In genomic region chr15:62927196-62927595, GRCh38 we compare ENCODE assay signal across 24 cellular contexts.
"Had no signal": no experiment of that assay in that cellular context is flagged by ENCODE, and none has a peak within 500 bp of the region (broad histone marks: within the 10 kb centered on the region; RNA-seq: fewer than 3 reads in every experiment).

No MANE protein-coding gene starts in this region.

- H3K4me3 Mint-ChIP-seq: activated CD8-positive, alpha-beta T cell treated with anti-CD3 and anti-CD28 coated beads, Interleukin-2, amount 10 ng/mL, durations not matched to agents 7 days and 5 days; activated naive CD8-positive, alpha-beta T cell; central memory CD8-positive, alpha-beta T cell; effector memory CD8-positive, alpha-beta T cell; naive thymus-derived CD4-positive, alpha-beta T cell; neural crest cell; stimulated activated naive CD8-positive, alpha-beta T cell treated with anti-CD3 and anti-CD28 coated beads, Interleukin-15, Interleukin-2, amounts not matched to agents 100 ng/mL and 50 ng/mL, for 24 hours had no signal

- FAIRE-seq: endothelial cell of umbilical vein had no signal

- H3K4me1 Mint-ChIP-seq: central memory CD8-positive, alpha-beta T cell; naive thymus-derived CD4-positive, alpha-beta T cell; neural crest cell had no signal

- ATAC-seq: activated CD8-positive, alpha-beta T cell treated with anti-CD3 and anti-CD28 coated beads, Interleukin-2, amount 10 ng/mL, durations not matched to agents 7 days and 5 days; effector memory CD8-positive, alpha-beta T cell; naive thymus-derived CD4-positive, alpha-beta T cell had no signal

- H3K27ac Mint-ChIP-seq: activated CD8-positive, alpha-beta T cell treated with anti-CD3 and anti-CD28 coated beads, Interleukin-2, amount 10 ng/mL, durations not matched to agents 7 days and 5 days; activated naive CD8-positive, alpha-beta T cell; activated T-helper 2 cell treated with anti-CD3 and anti-CD28 coated beads, Interferon-gamma antibody, Interleukin-2, Interleukin-4, amounts not matched to agents 10 μg/mL and 5 μg/mL and 100 μg/mL, durations not matched to agents 14 hours and 24 hours and 36 hours; effector memory CD8-positive, alpha-beta T cell; naive thymus-derived CD4-positive, alpha-beta T cell; stimulated activated naive CD8-positive, alpha-beta T cell treated with anti-CD3 and anti-CD28 coated beads, Interleukin-15, Interleukin-2, amounts not matched to agents 100 ng/mL and 50 ng/mL, for 24 hours had no signal

- H3K9me3 Mint-ChIP-seq: activated T-helper 2 cell treated with anti-CD3 and anti-CD28 coated beads, Interferon-gamma antibody, Interleukin-2, Interleukin-4, amounts not matched to agents 10 μg/mL and 5 μg/mL and 100 μg/mL, durations not matched to agents 14 hours and 24 hours and 36 hours; central memory CD8-positive, alpha-beta T cell; effector memory CD8-positive, alpha-beta T cell; naive thymus-derived CD4-positive, alpha-beta T cell; stimulated activated naive CD8-positive, alpha-beta T cell treated with anti-CD3 and anti-CD28 coated beads, Interleukin-15, Interleukin-2, amounts not matched to agents 100 ng/mL and 50 ng/mL, for 24 hours had no signal

- DNase-seq: activated CD4-positive, alpha-beta T cell treated with anti-CD3 and anti-CD28 coated beads, Interleukin-2, amount 50 U/mL, for 1 hour; activated CD4-positive, CD25-positive, alpha-beta regulatory T cell treated with anti-CD3 and anti-CD28 coated beads, Interleukin-2, amount 50 U/mL, for 72 hours; activated CD8-positive, alpha-beta T cell treated with anti-CD3 and anti-CD28 coated beads, Interleukin-2, amount 10 ng/mL, durations not matched to agents 7 days and 5 days; activated naive CD4-positive, alpha-beta T cell; adrenal gland; colonic mucosa; dorsolateral prefrontal cortex; effector memory CD8-positive, alpha-beta T cell; esophagus squamous epithelium; naive thymus-derived CD4-positive, alpha-beta T cell; occipital lobe; retina; sigmoid colon; spleen; stimulated activated CD4-positive, alpha-beta T cell treated with anti-CD3 and anti-CD28 coated beads, Interleukin-4, amount 100 ng/mL, for 1 hour; substantia nigra; thyroid gland; uterus had no signal

- H3K36me3 Mint-ChIP-seq: activated naive CD8-positive, alpha-beta T cell; naive thymus-derived CD4-positive, alpha-beta T cell had no signal
